ENCODE assay signal across 11 cellular contexts in genomic region chr6:49087372-49087771, GRCh38.
"Had no signal": no experiment of that assay in that cellular context is flagged by ENCODE, and none has a peak within 500 bp of the region (broad histone marks: within the 10 kb centered on the region; RNA-seq: fewer than 3 reads in every experiment).

No MANE protein-coding gene starts in this region.

- H3K4me3 Mint-ChIP-seq: activated CD4-positive, alpha-beta memory T cell treated with anti-CD3 and anti-CD28 coated beads, Interleukin-2, amount 10 ng/mL, durations not matched to agents 7 days and 5 days; activated CD4-positive, alpha-beta T cell treated with anti-CD3 and anti-CD28 coated beads for 36 hours; activated naive CD8-positive, alpha-beta T cell treated with anti-CD3 and anti-CD28 coated beads for 36 hours; stimulated activated effector memory CD8-positive, alpha-beta T cell treated with anti-CD3 and anti-CD28 coated beads, Interleukin-12 subunit alpha, Interleukin-12 subunit beta, amount 100 ng/mL, for 72 hours had no signal

- H3K36me3 Mint-ChIP-seq: activated naive CD8-positive, alpha-beta T cell treated with anti-CD3 and anti-CD28 coated beads for 36 hours; stimulated activated effector memory CD8-positive, alpha-beta T cell treated with anti-CD3 and anti-CD28 coated beads, Interleukin-12 subunit alpha, Interleukin-12 subunit beta, amount 100 ng/mL, for 72 hours had no signal

- H3K4me1 Mint-ChIP-seq: activated CD4-positive, alpha-beta memory T cell treated with anti-CD3 and anti-CD28 coated beads, Interleukin-2, amount 10 ng/mL, durations not matched to agents 7 days and 5 days; activated CD4-positive, alpha-beta T cell treated with anti-CD3 and anti-CD28 coated beads for 36 hours; activated naive CD8-positive, alpha-beta T cell treated with anti-CD3 and anti-CD28 coated beads for 36 hours; stimulated activated effector memory CD8-positive, alpha-beta T cell treated with anti-CD3 and anti-CD28 coated beads, Interleukin-12 subunit alpha, Interleukin-12 subunit beta, amount 100 ng/mL, for 72 hours had no signal

- DNase-seq: activated CD4-positive, alpha-beta memory T cell treated with anti-CD3 and anti-CD28 coated beads, Interleukin-2, amount 10 ng/mL, durations not matched to agents 7 days and 5 days; activated CD4-positive, alpha-beta T cell treated with anti-CD3 and anti-CD28 coated beads for 36 hours; activated gamma-delta T cell treated with Interleukin-2 at 50 U/mL for 16 hours; activated naive CD8-positive, alpha-beta T cell treated with anti-CD3 and anti-CD28 coated beads for 36 hours; activated T-cell treated with anti-CD3 and anti-CD28 coated beads, Interleukin-2, amount 50 U/mL, for 48 hours; anterior cingulate cortex; kidney glomerular epithelial cell; right cardiac atrium; T-helper 9 cell; trophoblast cell had no signal

- H3K27ac Mint-ChIP-seq: activated CD4-positive, alpha-beta memory T cell treated with anti-CD3 and anti-CD28 coated beads, Interleukin-2, amount 10 ng/mL, durations not matched to agents 7 days and 5 days; activated CD4-positive, alpha-beta T cell treated with anti-CD3 and anti-CD28 coated beads for 36 hours; activated naive CD8-positive, alpha-beta T cell treated with anti-CD3 and anti-CD28 coated beads for 36 hours; stimulated activated effector memory CD8-positive, alpha-beta T cell treated with anti-CD3 and anti-CD28 coated beads, Interleukin-12 subunit alpha, Interleukin-12 subunit beta, amount 100 ng/mL, for 72 hours had no signal

- H3K27me3 Mint-ChIP-seq: activated CD4-positive, alpha-beta memory T cell treated with anti-CD3 and anti-CD28 coated beads, Interleukin-2, amount 10 ng/mL, durations not matched to agents 7 days and 5 days; activated CD4-positive, alpha-beta T cell treated with anti-CD3 and anti-CD28 coated beads for 36 hours; activated naive CD8-positive, alpha-beta T cell treated with anti-CD3 and anti-CD28 coated beads for 36 hours had no signal
